In the genomic region with DNA sequence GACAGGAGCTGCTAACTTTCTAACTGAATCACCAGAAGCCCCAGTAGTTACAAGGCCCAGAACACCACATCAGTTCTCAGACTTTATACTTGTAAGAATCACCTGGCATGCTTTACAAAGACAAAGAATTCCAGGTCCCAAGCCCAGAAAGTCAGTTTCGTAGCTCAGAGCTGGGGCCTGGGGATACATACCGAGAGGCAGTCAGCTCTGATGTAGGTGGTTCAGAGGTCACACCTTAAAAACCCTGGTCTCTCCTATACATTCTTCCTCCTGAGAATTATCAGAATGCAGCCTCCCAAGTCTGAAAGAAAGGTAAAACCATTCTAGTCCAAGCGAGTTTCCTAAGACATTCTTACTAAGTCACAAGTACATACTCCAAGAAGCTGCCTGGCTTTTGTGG, we compare ENCODE assay signal across 24 cellular contexts. TPM values are rescaled to one million over a fixed set of nuclear protein-coding genes. Genes with fewer than 3 reads are reported as not detected.
DNase-seq lines count a peak whose midpoint lies in the region; ATAC-seq and TF ChIP-seq lines count a peak whose summit lies in the region.
"Had no signal": no experiment of that assay in that cellular context is flagged by ENCODE, and none has a peak within 500 bp of the region (broad histone marks: within the 10 kb centered on the region; RNA-seq: fewer than 3 reads in every experiment).

No MANE protein-coding gene starts in this region.

- peaks cover 0 to 5% (median 0%) of the 10 kb centered on the region in 11 experiments; a peak in 5 of 22 replicates for H3K27me3 ChIP-seq in BLaER1 treated with 17β-estradiol and CSF1 and Interleukin-3, amounts not matched to agents 10 nM and 100 nM
- H3K27me3 ChIP-seq in hepatocyte (no peaks in the 10 kb centered on the region), trophoblast cell (ENCODE audit: insufficient read depth, low read length) (no peaks in the 10 kb centered on the region)
- H3K27me3 ChIP-seq: SJCRH30 had no signal

- H3K79me2 ChIP-seq in hepatocyte (peaks cover 97% of the 10 kb centered on the region), trophoblast cell (ENCODE audit: control insufficient read depth, insufficient read depth, low read length, poor library complexity) (peaks cover 7% of the 10 kb centered on the region)

- ATAC-seq in GM19463 (IDR thresholded peaks at IDR 0.05; ENCODE audit: unreplicated experiment): no peak
- ATAC-seq: Right ventricle myocardium inferior, SK-N-SH treated with all-trans-retinoic acid at 6 μM for 48 hours had no signal

- 85% methylated on average over 3 of the region's 3 CpGs for WGBS in hepatocyte (ENCODE audit: low lambda C conversion rate, missing lambda C conversion rate)
- WGBS in trophoblast cell (ENCODE audit: extremely low coverage, insufficient coverage, insufficient read length): no CpG with 5 or more reads among the region's 3 CpGs

- no peak overlapping the region for H2BK5ac ChIP-seq in trophoblast cell (ENCODE audit: low read depth, low read length, poor library complexity)

- no peak overlapping the region for H4K8ac ChIP-seq in trophoblast cell (ENCODE audit: low read depth, low read length)

- peaks cover 15 to 49% (median 38%) of the 10 kb centered on the region in 10 experiments for H3K4me1 ChIP-seq in BLaER1 treated with 17β-estradiol and CSF1 and Interleukin-3, amounts not matched to agents 10 nM and 100 nM
- H3K4me1 ChIP-seq in hepatocyte (ENCODE audit: insufficient read depth) (peaks cover 43% of the 10 kb centered on the region), trophoblast cell (ENCODE audit: control insufficient read depth in 1 of 2, insufficient read depth in 2 of 2, low read length in 2 of 2) (peaks cover 19 to 38% of the 10 kb centered on the region in 2 experiments)
- H3K4me1 ChIP-seq: BE2C, SJCRH30 had no signal

- no peak overlapping the region for H2BK120ac ChIP-seq in trophoblast cell (ENCODE audit: insufficient read depth, low read length, poor library complexity)

- H2AFZ ChIP-seq in hepatocyte: no peak overlapping the region
- H2AFZ ChIP-seq in trophoblast cell (ENCODE audit: insufficient read depth, low read length, poor library complexity): no peak overlapping the region
- H2AFZ ChIP-seq: PC-9 had no signal

- no peaks in the 10 kb centered on the region for H3K9me2 ChIP-seq in hepatocyte (replicated peaks; ENCODE audit: insufficient read depth)

- peaks cover 5 to 40% (median 23%) of the 10 kb centered on the region in 11 experiments; a peak in 20 of 22 replicates for H3K9me3 ChIP-seq in BLaER1 treated with 17β-estradiol and CSF1 and Interleukin-3, amounts not matched to agents 10 nM and 100 nM (replicated peaks in 1 of 11)
- no peaks in the 10 kb centered on the region for H3K9me3 ChIP-seq in hepatocyte (ENCODE audit: low read depth)
- H3K9me3 ChIP-seq in trophoblast cell (ENCODE audit: insufficient read depth, low read depth, low read length): no peaks in the 10 kb centered on the region
- H3K9me3 ChIP-seq: BE2C, HAP-1, SJCRH30 had no signal

- peaks cover 6% of the 10 kb centered on the region for H3K79me1 ChIP-seq in trophoblast cell (ENCODE audit: low read length)

- H3K4me2 ChIP-seq in BLaER1 treated with 17β-estradiol and CSF1 and Interleukin-3, amounts not matched to agents 10 nM and 100 nM: peak overlapping the region in 10 of 11 experiments; percentile 78 to 91 (median 86); a peak in 16 of 22 replicates
- H3K4me2 ChIP-seq in hepatocyte (peak overlapping the region; percentile 73), trophoblast cell (ENCODE audit: low read length) (no peak overlapping the region)
- H3K4me2 ChIP-seq: PC-9 had no signal

- no peak overlapping the region for H3K9ac ChIP-seq in BLaER1 treated with 17β-estradiol and CSF1 and Interleukin-3, amounts not matched to agents 10 nM and 100 nM
- H3K9ac ChIP-seq in trophoblast cell (ENCODE audit: low read length): no peak overlapping the region

- no peak overlapping the region for H3K27ac ChIP-seq in BLaER1 treated with 17β-estradiol and CSF1 and Interleukin-3, amounts not matched to agents 10 nM and 100 nM
- H3K27ac ChIP-seq in VCaP: peak overlapping the region; percentile 55; the same call in 1 of the 2 replicates
- H3K27ac ChIP-seq in hepatocyte: peak overlapping the region; percentile 27
- peak overlapping the region; percentile 74 for H3K27ac ChIP-seq in trophoblast cell (ENCODE audit: low read depth, low read length)
- H3K27ac ChIP-seq: PC-9, SJCRH30 had no signal

- no peak overlapping the region for H3K18ac ChIP-seq in trophoblast cell (ENCODE audit: low read length)

- no peak overlapping the region for H4K91ac ChIP-seq in trophoblast cell (ENCODE audit: low read depth, low read length)

- no peak overlapping the region for H3K4me3 ChIP-seq in BLaER1 treated with 17β-estradiol and CSF1 and Interleukin-3, amounts not matched to agents 10 nM and 100 nM
- H3K4me3 ChIP-seq in hepatocyte: no peak overlapping the region
- no peak overlapping the region for H3K4me3 ChIP-seq in trophoblast cell (ENCODE audit: low read depth, low read length)
- H3K4me3 ChIP-seq: PC-9, SJCRH30 had no signal

- no peak overlapping the region for H2AK5ac ChIP-seq in trophoblast cell (ENCODE audit: low read length)

- H2BK12ac ChIP-seq in trophoblast cell (ENCODE audit: low read length): no peak overlapping the region

- TF ChIP-seq CTCF in VCaP (conservative IDR thresholded peaks at IDR 0.05) (no peak), hepatocyte (IDR thresholded peaks at IDR 0.05; ENCODE audit: poor library complexity) (no peak)

- H3K4ac ChIP-seq in trophoblast cell (ENCODE audit: low read depth, low read length): no peak overlapping the region

- no peak overlapping the region for H3K23ac ChIP-seq in trophoblast cell (ENCODE audit: low read length)

- H4K20me1 ChIP-seq in BLaER1 treated with 17β-estradiol and CSF1 and Interleukin-3, amounts not matched to agents 10 nM and 100 nM: peaks cover 75 to 97% (median 92%) of the 10 kb centered on the region in 11 experiments
- H4K20me1 ChIP-seq in hepatocyte (ENCODE audit: insufficient read depth, poor library complexity, severe bottlenecking): peaks cover 82% of the 10 kb centered on the region

- no peak overlapping the region for H4K12ac ChIP-seq in trophoblast cell (ENCODE audit: low read depth, low read length)

- peaks cover 6 to 52% (median 35%) of the 10 kb centered on the region in 11 experiments; a peak in 21 of 22 replicates for H3K36me3 ChIP-seq in BLaER1 treated with 17β-estradiol and CSF1 and Interleukin-3, amounts not matched to agents 10 nM and 100 nM
- H3K36me3 ChIP-seq in hepatocyte (replicated peaks; ENCODE audit: insufficient read depth, low read depth): no peaks in the 10 kb centered on the region
- no peaks in the 10 kb centered on the region for H3K36me3 ChIP-seq in trophoblast cell (ENCODE audit: control insufficient read depth in 1 of 2, insufficient read depth in 2 of 2, low read length in 2 of 2)
- H3K36me3 ChIP-seq: BE2C, HAP-1, SJCRH30 had no signal

- DNase-seq in hepatocyte (ENCODE audit: low spot score): no peak
- peak; percentile 90 to 95 for DNase-seq in trophoblast cell
- no peak for DNase-seq in AG08396 (ENCODE audit: low spot score)
- DNase-seq in NCI-H510A (lab: John Stamatoyannopoulos, UW): no peak
- DNase-seq: BE2C; CD4-positive, CD25-positive, alpha-beta regulatory T cell; GOT3; HFFc6; KBM-7; MV-4-11; NCI-H1105; NCI-H1436 treated with DMSO at 0.1 percent for 48 hours; NCI-H187 treated with DMSO at 0.1 percent for 48 hours; NCI-H446 treated with DMSO at 0.1 percent for 48 hours; NCI-H526 treated with DMSO at 0.1 percent for 48 hours; PC-9; SJCRH30 had no signal

- no peak overlapping the region for H3K14ac ChIP-seq in trophoblast cell (ENCODE audit: low read length)

RNA-seq across cellular contexts. Expression of a gene that starts 2.3 kb away (rescaled TPM):
- 51.0 and 65.9 TPM in 2 replicates for total RNA-seq in hepatocyte
- polyA plus RNA-seq in hepatocyte: 47.6 and 53.4 TPM in 2 replicates
- polyA plus RNA-seq in trophoblast cell (2013): 24.4 and 24.9 TPM in 2 replicates
- total RNA-seq: G401 had no signal

Comparison
In these comparisons a context has a peak if more than half of its experiments do, and no peak if none do; other contexts are left out.
1. H3K27ac ChIP-seq: peak in VCaP (single experiment), hepatocyte (single experiment) and trophoblast cell (single experiment); none in BLaER1 treated with 17β-estradiol and CSF1 and Interleukin-3, amounts not matched to agents 10 nM and 100 nM (0 of 11).
2. DNase-seq: peak in trophoblast cell (2 of 2); none in hepatocyte (single experiment), AG08396 (single experiment) and NCI-H510A (single experiment).